In genomic region chr3:111577798-111578685, GRCh38 we compare ENCODE assay signal across 7 cellular contexts. TPM values are rescaled to one million over a fixed set of nuclear protein-coding genes. Genes with fewer than 3 reads are reported as not detected.
DNase-seq lines count a peak whose midpoint lies in the region; ATAC-seq and TF ChIP-seq lines count a peak whose summit lies in the region.

No MANE protein-coding gene starts in this region.

- ATAC-seq in GM19463 (IDR thresholded peaks at IDR 0.05; ENCODE audit: unreplicated experiment) (peak; percentile 94), HG03442 (IDR thresholded peaks at IDR 0.05; ENCODE audit: unreplicated experiment) (peak; percentile 97)

- H3K4me3 Mint-ChIP-seq in endodermal cell (no peak overlapping the region), osteocyte (ENCODE audit: unreplicated experiment) (no peak overlapping the region)

- no peaks in the 10 kb centered on the region for H3K27me3 Mint-ChIP-seq in endodermal cell (ENCODE audit: insufficient read depth)
- peaks cover 3% of the 10 kb centered on the region for H3K27me3 Mint-ChIP-seq in osteocyte (ENCODE audit: unreplicated experiment)

- H3K9me3 Mint-ChIP-seq in endodermal cell (no peaks in the 10 kb centered on the region), osteocyte (ENCODE audit: unreplicated experiment) (no peaks in the 10 kb centered on the region)

- H3K9me3 ChIP-seq in endodermal cell (ENCODE audit: control insufficient read depth, low read length) = no peaks in the 10 kb centered on the region

- H3K4me1 ChIP-seq in endodermal cell (ENCODE audit: control insufficient read depth, insufficient read depth, low read length) = no peaks in the 10 kb centered on the region

- DNase-seq in GF-D8 (lab: John Stamatoyannopoulos, UW) (peak; percentile 3), OCI-M1 (lab: John Stamatoyannopoulos, UW) (peak; percentile 73), endodermal cell (no peak), osteocyte (ENCODE audit: extremely low spot score, unreplicated experiment) (no peak), C1 segment of cervical spinal cord (lab: John Stamatoyannopoulos, UW) (no peak)

- no peak overlapping the region for H3K27ac ChIP-seq in endodermal cell (ENCODE audit: low read depth, low read length)

- 71 to 87% methylated on average over 1 to 4 of the region's 4 CpGs for WGBS in endodermal cell (ENCODE audit: insufficient coverage in 1 of 2, insufficient read length in 1 of 2), 2 experiments

- H3K36me3 Mint-ChIP-seq in endodermal cell (ENCODE audit: low read depth) (no peaks in the 10 kb centered on the region), osteocyte (ENCODE audit: unreplicated experiment) (no peaks in the 10 kb centered on the region)

- H3K4me1 Mint-ChIP-seq in endodermal cell = no peaks in the 10 kb centered on the region
- H3K4me1 Mint-ChIP-seq in osteocyte (ENCODE audit: unreplicated experiment) = peaks cover 26% of the 10 kb centered on the region

- H3K4me3 ChIP-seq in endodermal cell (ENCODE audit: low read length) = no peak overlapping the region

- H3K36me3 ChIP-seq in endodermal cell (ENCODE audit: control insufficient read depth, insufficient read depth, low read length) = no peaks in the 10 kb centered on the region

- H3K27ac Mint-ChIP-seq in endodermal cell = no peak overlapping the region
- H3K27ac Mint-ChIP-seq in osteocyte (ENCODE audit: unreplicated experiment) = no peak overlapping the region

- H3K9ac ChIP-seq in endodermal cell (ENCODE audit: extremely low read depth, low read length, poor library complexity, severe bottlenecking) = no peak overlapping the region

- TF ChIP-seq CTCF in endodermal cell (conservative IDR thresholded peaks at IDR 0.05) (peak; percentile 73), osteocyte (IDR thresholded peaks at IDR 0.05) (peak; percentile 73)

- H3K27me3 ChIP-seq in endodermal cell (ENCODE audit: control insufficient read depth, insufficient read depth, low read length, poor library complexity, severe bottlenecking) = no peaks in the 10 kb centered on the region

RNA-seq across cellular contexts. Expression of gene ZBED2, which starts 17.1 kb away (rescaled TPM):
- total RNA-seq in endodermal cell (not detected), osteocyte (not detected in 2 replicates)
- not detected for polyA plus RNA-seq in endodermal cell (2013, experiment 1 of 2)
- not detected for polyA plus RNA-seq in endodermal cell (2013, experiment 2 of 2)

RNA-seq across cellular contexts. Expression of gene CD96, which starts 36.0 kb away (rescaled TPM):
- total RNA-seq in endodermal cell = not detected
- 0.39 TPM for polyA plus RNA-seq in endodermal cell (2013, experiment 1 of 2)
- polyA plus RNA-seq in endodermal cell (2013, experiment 2 of 2) = not detected
- not detected in 2 replicates for total RNA-seq in osteocyte

Comparison
In these comparisons a context has a peak if more than half of its experiments do, and no peak if none do; other contexts are left out.
1. DNase-seq: peak in GF-D8 (single experiment) and OCI-M1 (single experiment); none in endodermal cell (single experiment), osteocyte (single experiment) and C1 segment of cervical spinal cord (0 of 14).